8 cellular contexts compared by ENCODE assay signal in genomic region chr1:235649722-235650163, GRCh38. TPM values are rescaled to one million over a fixed set of nuclear protein-coding genes. Genes with fewer than 3 reads are reported as not detected.
A peak's percentile ranks its signal among the peaks of the same experiment; 100 is the strongest.
DNase-seq lines count a peak whose midpoint lies in the region; ATAC-seq and TF ChIP-seq lines count a peak whose summit lies in the region.

GNG4 (minus strand) TSS chr1:235649784; CDS start chr1:235583838, 65,946 bp downstream.

- no peaks in the 10 kb centered on the region for H3K27me3 ChIP-seq in PC-9 (ENCODE audit: insufficient read depth, low read depth)
- peaks cover 0 to 8% of the 10 kb centered on the region in 2 donors for H3K27me3 ChIP-seq in naive thymus-derived CD4-positive, alpha-beta T cell (ENCODE audit: control insufficient read depth in 2 of 2, insufficient read depth in 2 of 2, low read length in 2 of 2)

- H3K9me3 ChIP-seq in PC-9 (ENCODE audit: insufficient read depth, low read depth) = no peaks in the 10 kb centered on the region
- H3K9me3 ChIP-seq in naive thymus-derived CD4-positive, alpha-beta T cell (ENCODE audit: control insufficient read depth in 2 of 3, low read length in 3 of 3) = no peaks in the 10 kb centered on the region

- H4K20me1 ChIP-seq in PC-9 (ENCODE audit: insufficient read depth) = no peaks in the 10 kb centered on the region

- no peak within 1 kb of the TSS for H3K27ac ChIP-seq in PC-9
- H3K27ac ChIP-seq in coronary artery = no peak within 1 kb of the TSS
- H3K27ac ChIP-seq in naive thymus-derived CD4-positive, alpha-beta T cell (ENCODE audit: low read depth, low read length) = no peak within 1 kb of the TSS

- H3K4me2 ChIP-seq in PC-9 = peak within 1 kb of the TSS; percentile 96

- no peaks in the 10 kb centered on the region; the same call in 1 of the 2 replicates for H3F3A ChIP-seq in PC-9 (ENCODE audit: insufficient read depth, low read depth)

- peak; percentile 10 for DNase-seq in Caki2 (ENCODE audit: low read depth)
- DNase-seq in HFFc6 = no peak
- DNase-seq in PC-9 = peak in 1 of 2 experiments; percentile 31
- DNase-seq in coronary artery (ENCODE audit: low spot score) = no peak
- peak in 3 of 9 donors; percentile 12 to 69 (median 31) for DNase-seq in naive thymus-derived CD4-positive, alpha-beta T cell

- no peaks in the 10 kb centered on the region for H3K9me2 ChIP-seq in PC-9 (ENCODE audit: insufficient read depth)

- intact Hi-C loops in PC-9 (cut with micrococcal nuclease; ENCODE audit: unreplicated experiment) = loop anchor here (10.0 kb wide), 1 partner anchor 265 kb away; no protein-coding TSS in a partner anchor
- intact Hi-C loops in naive thymus-derived CD4-positive, alpha-beta T cell (cut with micrococcal nuclease) = loop anchor here in 1 of 2 donors (1.0 to 10.0 kb wide), 3 partner anchors 7 to 925 kb away; no protein-coding TSS in a partner anchor

- H3K27me3 Mint-ChIP-seq in HFFc6 (ENCODE audit: insufficient read depth) = peaks cover 19% of the 10 kb centered on the region
- peaks cover 68 to 75% (median 74%) of the 10 kb centered on the region in 5 donors for H3K27me3 Mint-ChIP-seq in naive thymus-derived CD4-positive, alpha-beta T cell

- POLR2A ChIA-PET in PC-9 (lab: Charles Lee; ENCODE audit: unreplicated experiment) = interaction anchor here (0.7 kb wide), 1 partner anchor 144 kb away, joined by 4 read pairs; no protein-coding TSS in a partner anchor
- POLR2A ChIA-PET in naive thymus-derived CD4-positive, alpha-beta T cell (lab: Charles Lee) = no interaction called here

- H3K36me3 Mint-ChIP-seq in HFFc6 (ENCODE audit: low read depth) = peaks cover 4% of the 10 kb centered on the region
- H3K36me3 Mint-ChIP-seq in naive thymus-derived CD4-positive, alpha-beta T cell = peaks cover 0 to 17% (median 8%) of the 10 kb centered on the region in 5 donors

- H2AFZ ChIP-seq in PC-9 = peak within 1 kb of the TSS; percentile 84

- no peaks in the 10 kb centered on the region for H3K79me2 ChIP-seq in PC-9 (ENCODE audit: low read depth)

- in situ Hi-C loops in Caki2 (cut with HindIII; ENCODE audit: low pct_unique_long_range_greater_than_20kb, low sequenced_read_pairs) = no loop called here

- peak within 1 kb of the TSS; percentile 76 for H3K4me3 Mint-ChIP-seq in HFFc6
- peak within 1 kb of the TSS; percentile 58 to 90 (median 84) for H3K4me3 Mint-ChIP-seq in naive thymus-derived CD4-positive, alpha-beta T cell

- TF ChIP-seq CTCF in HFFc6 (IDR thresholded peaks at IDR 0.05) (no peak), PC-9 (conservative IDR thresholded peaks at IDR 0.05) (no peak), coronary artery (IDR thresholded peaks at IDR 0.05) (no peak)

- H3K4me3 ChIP-seq in PC-9 (peak within 1 kb of the TSS; percentile 76), coronary artery (peak within 1 kb of the TSS; percentile 75)
- peak within 1 kb of the TSS; percentile 50 for H3K4me3 ChIP-seq in naive thymus-derived CD4-positive, alpha-beta T cell (ENCODE audit: low read length)

- H3K27ac Mint-ChIP-seq in HFFc6 = no peak within 1 kb of the TSS
- peak within 1 kb of the TSS in 3 of 9 donors; percentile 40 to 84 (median 73) for H3K27ac Mint-ChIP-seq in naive thymus-derived CD4-positive, alpha-beta T cell

- H3K4me1 Mint-ChIP-seq in HFFc6 (ENCODE audit: low read depth) = peaks cover 15% of the 10 kb centered on the region
- H3K4me1 Mint-ChIP-seq in naive thymus-derived CD4-positive, alpha-beta T cell = peaks cover 11 to 26% (median 15%) of the 10 kb centered on the region in 7 donors

- ATAC-seq in naive thymus-derived CD4-positive, alpha-beta T cell = peak; percentile 40
- ATAC-seq in HG03108 (IDR thresholded peaks at IDR 0.05; ENCODE audit: unreplicated experiment) = no peak
- no peak for ATAC-seq in GM19351 (IDR thresholded peaks at IDR 0.05; ENCODE audit: unreplicated experiment)
- no peak for ATAC-seq in GM18519 (IDR thresholded peaks at IDR 0.05; ENCODE audit: low FRiP score, unreplicated experiment)

- no peaks in the 10 kb centered on the region for H3K9me3 Mint-ChIP-seq in HFFc6
- H3K9me3 Mint-ChIP-seq in naive thymus-derived CD4-positive, alpha-beta T cell = peaks cover 0 to 27% (median 17%) of the 10 kb centered on the region in 11 donors

- no peaks in the 10 kb centered on the region for H3K36me3 ChIP-seq in PC-9 (ENCODE audit: low read depth)
- no peaks in the 10 kb centered on the region for H3K36me3 ChIP-seq in naive thymus-derived CD4-positive, alpha-beta T cell (ENCODE audit: control insufficient read depth in 2 of 3, insufficient read depth in 3 of 3, low read length in 3 of 3)

- CTCF ChIA-PET in PC-9 (lab: Charles Lee) = no interaction called here
- CTCF ChIA-PET in naive thymus-derived CD4-positive, alpha-beta T cell (lab: Charles Lee) = no interaction called here

- peaks cover 4% of the 10 kb centered on the region; the same call in 1 of the 2 replicates for H3K4me1 ChIP-seq in PC-9 (replicated peaks; ENCODE audit: insufficient read depth)
- H3K4me1 ChIP-seq in naive thymus-derived CD4-positive, alpha-beta T cell (ENCODE audit: control insufficient read depth in 2 of 2, insufficient read depth in 2 of 2, low read length in 2 of 2) = peaks cover 0 to 4% of the 10 kb centered on the region in 2 donors

- no TSS peak for BruUV-seq in PC-9 (replicated peaks; lab: Mats Ljungman, UMichigan)

RNA-seq across cellular contexts. Expression of gene GNG4, which starts in this region (rescaled TPM):
- total RNA-seq in Caki2 (2014; rRNA removed; shearing (Covaris generic); ENCODE audit: low replicate concordance) = 1.3 and 3.0 TPM in 2 replicates
- total RNA-seq in HFFc6 (2021; fragmentation: NEBNext Ultra II Directional; extraction: Animal tissue kit (Norgen Biotek cat#: 25700)) = 1 to 10 TPM; 1.5 to 3.6 (median 2.9) TPM
- 15.5 and 16.3 TPM in 2 replicates for total RNA-seq in PC-9 (2021)
- total RNA-seq in naive thymus-derived CD4-positive, alpha-beta T cell = 1 to 10 TPM in 1 of 5 experiments, under 1 TPM in 1, not detected in 3; 0.17 to 2.3 TPM
- polyA plus RNA-seq in naive thymus-derived CD4-positive, alpha-beta T cell = not detected
